In the genomic region with DNA sequence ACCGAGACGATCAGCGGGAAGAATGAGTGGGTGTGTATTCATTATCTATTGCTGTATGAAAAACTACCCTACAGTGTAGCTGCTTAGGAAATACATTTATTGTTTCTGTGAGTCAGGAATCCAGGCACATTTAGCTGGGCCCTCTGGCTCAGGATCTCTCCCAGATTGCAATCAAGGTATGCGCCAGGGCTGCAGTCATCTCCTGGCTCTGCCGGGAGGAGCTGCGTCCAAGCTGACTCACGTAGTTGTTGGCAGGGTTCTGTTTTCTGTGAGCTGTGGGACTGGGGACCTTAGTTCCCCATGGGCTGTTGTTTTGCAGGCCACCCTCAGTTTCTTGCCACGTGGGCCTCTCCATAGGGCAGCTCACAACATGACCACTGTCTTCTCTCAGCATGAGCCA, we compare ENCODE assay signal across 15 cellular contexts.
DNase-seq lines count a peak whose midpoint lies in the region; ATAC-seq and TF ChIP-seq lines count a peak whose summit lies in the region.
"Had no signal": no experiment of that assay in that cellular context is flagged by ENCODE, and none has a peak within 500 bp of the region (broad histone marks: within the 10 kb centered on the region; RNA-seq: fewer than 3 reads in every experiment).

No MANE protein-coding gene starts in this region.

- peak; percentile 81 for ATAC-seq in aorta (ENCODE audit: low FRiP score)
- no peak for ATAC-seq in GM18870 (IDR thresholded peaks at IDR 0.05; ENCODE audit: unreplicated experiment)
- ATAC-seq: activated T-helper 17 cell treated with anti-CD3 and anti-CD28 coated beads, Interleukin-2, amount 50 U/mL, for 72 hours had no signal

- H3K4me3 ChIP-seq in breast epithelium = no peak overlapping the region
- no peak overlapping the region for H3K4me3 ChIP-seq in aorta (ENCODE audit: low read length in 2 of 2)

- no peak overlapping the region for H3K27ac Mint-ChIP-seq in MCF 10A (ENCODE audit: low read depth, unreplicated experiment)

- intact Hi-C loops in MCF 10A (cut with micrococcal nuclease) = loop anchor here (5.0 kb wide), 4 partner anchors 98 to 903 kb away; a partner anchor contains a TSS
- intact Hi-C loops in breast epithelium (cut with DNase I; ENCODE audit: low total_unique reads) = loop anchor here (10.0 kb wide), 1 partner anchor 435 kb away; no protein-coding TSS in a partner anchor
- intact Hi-C loops in aorta (cut with DNase I) = loop anchor here (5.0 to 10.0 kb wide), 4 partner anchors 98 to 265 kb away; a partner anchor contains a TSS

- TF ChIP-seq CTCF in MCF 10A (IDR thresholded peaks at IDR 0.05; ENCODE audit: unreplicated experiment) = no peak
- no peak for TF ChIP-seq CTCF in breast epithelium (IDR thresholded peaks at IDR 0.05)

- DNase-seq in MCF 10A (ENCODE audit: unreplicated experiment) (peak; percentile 95), breast epithelium (ENCODE audit: low spot score in 2 of 2) (no peak), dermis microvascular lymphatic vessel endothelial cell (ENCODE audit: low read depth in 2 of 2) (peak; percentile 54 to 87), islet precursor cell (peak; percentile 85), aorta (peak; percentile 85 to 88), D341Med (ENCODE audit: low spot score) (no peak), SKM-1 (lab: John Stamatoyannopoulos, UW; ENCODE audit: unreplicated experiment) (no peak)
- DNase-seq: activated CD4-positive, CD25-positive, alpha-beta regulatory T cell treated with anti-CD3 and anti-CD28 coated beads, Interleukin-2, amount 50 U/mL, for 72 hours; DMS79 treated with DMSO at 0.1 percent for 48 hours; NCI-H2227 treated with DMSO at 0.1 percent for 48 hours; SHP77; small intestine had no signal

- H3K27ac ChIP-seq in breast epithelium (no peak overlapping the region), aorta (ENCODE audit: low read depth in 1 of 2, low read length in 2 of 2) (no peak overlapping the region)
- H3K27ac ChIP-seq: 22Rv1 had no signal

- WGBS in aorta, 2 donors = 9 to 14% methylated on average over 8 of the region's 8 CpGs

- no peak for TF ChIP-seq POLR2A in breast epithelium (IDR thresholded peaks at IDR 0.05)

- H3K36me3 ChIP-seq in breast epithelium (no peaks in the 10 kb centered on the region), aorta (ENCODE audit: control insufficient read depth in 1 of 2, insufficient read depth in 2 of 2, low read length in 1 of 2) (no peaks in the 10 kb centered on the region)

- POLR2A ChIA-PET in MCF 10A (lab: Yijun Ruan, JAX) = interaction anchor here (0.8 to 1.5 kb wide), 3 partner anchors 96 to 428 kb away, joined by 3 read pairs; a partner anchor contains a TSS

- BruUV-seq in MCF 10A (replicated peaks; lab: Mats Ljungman, UMichigan) = no TSS peak

- no peak overlapping the region for H3K4me3 Mint-ChIP-seq in MCF 10A (ENCODE audit: unreplicated experiment)
- H3K4me3 Mint-ChIP-seq: activated T-helper 17 cell treated with anti-CD3 and anti-CD28 coated beads, Interleukin-2, amount 50 U/mL, for 72 hours had no signal

- H3K27me3 ChIP-seq in breast epithelium (no peaks in the 10 kb centered on the region), aorta (ENCODE audit: control insufficient read depth in 1 of 2, insufficient read depth in 2 of 2, low read length in 1 of 2) (no peaks in the 10 kb centered on the region)

- H3K4me1 ChIP-seq in breast epithelium = no peaks in the 10 kb centered on the region
- H3K4me1 ChIP-seq in aorta (ENCODE audit: control insufficient read depth in 1 of 2, insufficient read depth in 2 of 2, low read length in 2 of 2) = peaks cover 0 to 6% of the 10 kb centered on the region in 2 donors

- peaks cover 4% of the 10 kb centered on the region for H3K36me3 Mint-ChIP-seq in MCF 10A (ENCODE audit: insufficient read depth, unreplicated experiment)

- H3K9me3 Mint-ChIP-seq in MCF 10A (ENCODE audit: unreplicated experiment) = peaks cover 17% of the 10 kb centered on the region
- H3K9me3 Mint-ChIP-seq: activated T-helper 17 cell treated with anti-CD3 and anti-CD28 coated beads, Interleukin-2, amount 50 U/mL, for 72 hours had no signal

- H3K4me1 Mint-ChIP-seq in MCF 10A (ENCODE audit: insufficient read depth, unreplicated experiment) = peaks cover 28% of the 10 kb centered on the region

- CTCF ChIA-PET in MCF 10A (lab: Yijun Ruan, JAX) = interaction anchor here (0.7 to 7.0 kb wide), 3 partner anchors 8 to 433 kb away, joined by 3 to 110 read pairs (median 3); no protein-coding TSS in a partner anchor

- H3K9me3 ChIP-seq in breast epithelium = no peaks in the 10 kb centered on the region
- no peaks in the 10 kb centered on the region for H3K9me3 ChIP-seq in aorta (ENCODE audit: control insufficient read depth, low read length)

- H3K27me3 Mint-ChIP-seq in MCF 10A (ENCODE audit: insufficient read depth, unreplicated experiment) = no peaks in the 10 kb centered on the region
- H3K27me3 Mint-ChIP-seq: activated T-helper 17 cell treated with anti-CD3 and anti-CD28 coated beads, Interleukin-2, amount 50 U/mL, for 72 hours had no signal

Comparison
In these comparisons a context has a peak if more than half of its experiments do, and no peak if none do; other contexts are left out.
1. DNase-seq: peak in MCF 10A (single experiment), dermis microvascular lymphatic vessel endothelial cell (2 of 2), islet precursor cell (single experiment) and aorta (2 of 2); none in breast epithelium (0 of 2), D341Med (single experiment) and SKM-1 (single experiment).